Comparison of ENCODE assay signal across 17 cellular contexts in genomic region chr17:9220466-9221230, GRCh38.
DNase-seq lines count a peak whose midpoint lies in the region; ATAC-seq and TF ChIP-seq lines count a peak whose summit lies in the region.
"Had no signal": no experiment of that assay in that cellular context is flagged by ENCODE, and none has a peak within 500 bp of the region (broad histone marks: within the 10 kb centered on the region; RNA-seq: fewer than 3 reads in every experiment).

No MANE protein-coding gene starts in this region.

- H3K27ac Mint-ChIP-seq in nephron progenitor cell: peak overlapping the region; percentile 93
- H3K27ac Mint-ChIP-seq: CD4-positive, CD25-positive, alpha-beta regulatory T cell had no signal

- no peak for ATAC-seq in GM18907 (IDR thresholded peaks at IDR 0.05; ENCODE audit: unreplicated experiment)
- ATAC-seq: HCT116 had no signal

- no peaks in the 10 kb centered on the region for H3K36me3 ChIP-seq in HUES64 (ENCODE audit: insufficient read depth, low read length)
- no peaks in the 10 kb centered on the region for H3K36me3 ChIP-seq in ectodermal cell (ENCODE audit: control insufficient read depth, insufficient read depth, low read length)
- no peaks in the 10 kb centered on the region for H3K36me3 ChIP-seq in spleen

- intact Hi-C loops in spleen (cut with DNase I; ENCODE audit: low total_unique reads): no loop called here

- H3K27me3 Mint-ChIP-seq in nephron progenitor cell (ENCODE audit: low read depth, poor library complexity): peaks cover 8% of the 10 kb centered on the region

- DNase-seq in nephron progenitor cell (no peak), spleen (peak; percentile 28), DMS79 treated with DMSO at 0.1 percent for 48 hours (lab: John Stamatoyannopoulos, UW) (no peak)
- DNase-seq in activated naive CD4-positive, alpha-beta T cell treated with Interleukin-2 at 50 U/mL for 16 hours: no peak
- DNase-seq: Caco-2; CD4-positive, CD25-positive, alpha-beta regulatory T cell; DMS153; NCI-H1105 treated with DMSO at 0.1 percent for 48 hours; NCI-H1930; NCI-H2171; NCI-H446 treated with DMSO at 0.1 percent for 48 hours; NCI-H748 treated with DMSO at 0.1 percent for 48 hours had no signal

- TF ChIP-seq CTCF in nephron progenitor cell (IDR thresholded peaks at IDR 0.05) (no peak), spleen (IDR thresholded peaks at IDR 0.05 in 8 of 11, conservative IDR thresholded peaks at IDR 0.05 in 3 of 11) (no peak)

- no peak for TF ChIP-seq POLR2A in spleen (IDR thresholded peaks at IDR 0.05)

- H3K4me1 ChIP-seq in HUES64 (ENCODE audit: insufficient read depth, low read length) (peaks cover 19% of the 10 kb centered on the region), ectodermal cell (ENCODE audit: control insufficient read depth, insufficient read depth, low read length) (peaks cover 32% of the 10 kb centered on the region), spleen (no peaks in the 10 kb centered on the region)
- H3K4me1 ChIP-seq: Caco-2 had no signal

- H3K4me1 Mint-ChIP-seq in nephron progenitor cell: peaks cover 47% of the 10 kb centered on the region
- H3K4me1 Mint-ChIP-seq: CD4-positive, CD25-positive, alpha-beta regulatory T cell had no signal

- peak overlapping the region; percentile 33; the same call in 1 of the 2 replicates for H3K27ac ChIP-seq in HUES64 (ENCODE audit: low read depth, low read length)
- H3K27ac ChIP-seq in ectodermal cell (ENCODE audit: insufficient read depth, low read depth, low read length, poor library complexity, severe bottlenecking): peak overlapping the region; percentile 74
- no peak overlapping the region for H3K27ac ChIP-seq in spleen
- H3K27ac ChIP-seq: HL-60 had no signal

- peaks cover 3% of the 10 kb centered on the region; the same call in 1 of the 2 replicates for H3K9me3 ChIP-seq in HUES64 (ENCODE audit: insufficient read depth, low read depth, low read length)
- H3K9me3 ChIP-seq in ectodermal cell (ENCODE audit: control insufficient read depth, low read length): no peaks in the 10 kb centered on the region
- peaks cover 0 to 16% (median 12%) of the 10 kb centered on the region in 8 donors for H3K9me3 ChIP-seq in spleen
- H3K9me3 ChIP-seq: Caco-2 had no signal

- H3K9ac ChIP-seq in HUES64 (ENCODE audit: low read depth, low read length): no peak overlapping the region

- H3K4me3 ChIP-seq in HUES64 (ENCODE audit: low read length): no peak overlapping the region
- no peak overlapping the region for H3K4me3 ChIP-seq in ectodermal cell (ENCODE audit: insufficient read depth, low read depth, low read length)
- H3K4me3 ChIP-seq in spleen: no peak overlapping the region

- H3K4me3 Mint-ChIP-seq in nephron progenitor cell: no peak overlapping the region
- H3K4me3 Mint-ChIP-seq: CD4-positive, CD25-positive, alpha-beta regulatory T cell had no signal

- WGBS in HUES64: 44% methylated on average over 21 of the region's 23 CpGs
- WGBS in ectodermal cell, 2 experiments: 6% methylated on average over 22 to 23 of the region's 23 CpGs
- WGBS in spleen, 5 donors: 86 to 91% (median 89%) methylated on average over 12 to 23 of the region's 23 CpGs

- peaks cover 23% of the 10 kb centered on the region for H3K36me3 Mint-ChIP-seq in nephron progenitor cell (ENCODE audit: low read depth)
- H3K36me3 Mint-ChIP-seq: CD4-positive, CD25-positive, alpha-beta regulatory T cell had no signal

- H3K9me3 Mint-ChIP-seq in nephron progenitor cell: peaks cover 17% of the 10 kb centered on the region

- peaks cover 2% of the 10 kb centered on the region; the same call in 1 of the 2 replicates for H3K27me3 ChIP-seq in HUES64 (ENCODE audit: insufficient read depth, low read length)
- H3K27me3 ChIP-seq in ectodermal cell (ENCODE audit: control insufficient read depth, insufficient read depth, low read length, poor library complexity, severe bottlenecking): peaks cover 77% of the 10 kb centered on the region
- H3K27me3 ChIP-seq in spleen (replicated peaks in 1 of 7): peaks cover 0 to 7% (median 0%) of the 10 kb centered on the region in 7 donors

Comparison
In these comparisons a context has a peak if more than half of its experiments do, and no peak if none do; other contexts are left out.
1. H3K27ac ChIP-seq: peak in HUES64 (single experiment) and ectodermal cell (single experiment); none in spleen (0 of 8).